Comparison of ENCODE assay signal across 2 cellular contexts in genomic region chr19:52140077-52140710, GRCh38.
TF ChIP-seq lines count a peak whose summit lies in the region.

No MANE protein-coding gene starts in this region.

TF ChIP-seq in SK-N-SH, 30 proteins besides CTCF, POLR2A, EP300 and RAD21 (continued from another document):
- TF ChIP-seq SMC3 (IDR thresholded peaks at IDR 0.05; ENCODE audit: low read depth, low read length), result no peak
- TF ChIP-seq RCOR1 (IDR thresholded peaks at IDR 0.05; ENCODE audit: low read length), result no peak

TF ChIP-seq in SK-N-SH treated with all-trans-retinoic acid at 6 μM for 48 hours, 23 proteins besides CTCF, POLR2A, EP300 and RAD21 (continued from another document):
- no peak for TF ChIP-seq ZNF70 (CRISPR knock-in tag; IDR thresholded peaks at IDR 0.05)
- TF ChIP-seq ARNTL (CRISPR knock-in tag; IDR thresholded peaks at IDR 0.05; ENCODE audit: borderline replicate concordance, low read depth), result no peak
- TF ChIP-seq OSR1 (CRISPR knock-in tag; IDR thresholded peaks at IDR 0.05), result no peak
